18 cellular contexts compared by ENCODE assay signal in genomic region chr2:168239281-168239680, GRCh38. TPM values are rescaled to one million over a fixed set of nuclear protein-coding genes. Genes with fewer than 3 reads are reported as not detected.
DNase-seq lines count a peak whose midpoint lies in the region; ATAC-seq, FAIRE-seq and TF ChIP-seq lines count a peak whose summit lies in the region.
"Had no signal": no experiment of that assay in that cellular context is flagged by ENCODE, and none has a peak within 500 bp of the region (broad histone marks: within the 10 kb centered on the region; RNA-seq: fewer than 3 reads in every experiment).

No MANE protein-coding gene starts in this region.

- H3K27ac ChIP-seq in HepG2 (ENCODE audit: extremely low read length, insufficient read depth, low read length) (no peak overlapping the region), right lobe of liver (no peak overlapping the region), mesenchymal stem cell (ENCODE audit: low read length, poor library complexity, severe bottlenecking) (no peak overlapping the region), kidney (ENCODE audit: low read depth in 2 of 2, low read length in 2 of 2) (no peak overlapping the region)

- POLR2A ChIA-PET in HepG2 (lab: Yijun Ruan, JAX) = no interaction called here

- no peak overlapping the region for H3K4me2 ChIP-seq in HepG2 (ENCODE audit: low read depth, low read length)
- H3K4me2 ChIP-seq in mesenchymal stem cell (ENCODE audit: low read length, poor library complexity, severe bottlenecking) = no peak overlapping the region
- H3K4me2 ChIP-seq: GM23338 had no signal

- H4K91ac ChIP-seq in mesenchymal stem cell (ENCODE audit: low read length) = no peak overlapping the region

- H3K14ac ChIP-seq in mesenchymal stem cell (ENCODE audit: low read length in 2 of 2) = no peak overlapping the region

- H3K9ac ChIP-seq in HepG2 (ENCODE audit: insufficient read depth, low read depth, low read length) = no peak overlapping the region
- no peak overlapping the region for H3K9ac ChIP-seq in mesenchymal stem cell (ENCODE audit: low read length)
- no peak overlapping the region for H3K9ac ChIP-seq in kidney (ENCODE audit: low read length in 2 of 2)

- peaks cover 52% of the 10 kb centered on the region for H3K79me2 ChIP-seq in HepG2 (ENCODE audit: insufficient read depth, low read length)

- no peak for FAIRE-seq in HepG2 (lab: Jason Lieb, UNC)
- no peak for FAIRE-seq in RCC 7860 (lab: Jason Lieb, UNC)
- FAIRE-seq in kidney (lab: Jason Lieb, UNC) = no peak
- FAIRE-seq: G401.6, GM12891 had no signal

- peak overlapping the region; percentile 19 for H4K8ac ChIP-seq in mesenchymal stem cell (ENCODE audit: low read length)

- H2AK5ac ChIP-seq in mesenchymal stem cell (ENCODE audit: low read length, severe bottlenecking) = no peak overlapping the region

- H4K20me1 ChIP-seq in HepG2 (ENCODE audit: insufficient read depth, low read length) = no peaks in the 10 kb centered on the region

- intact Hi-C loops in HepG2 (cut with micrococcal nuclease; ENCODE audit: unreplicated experiment) (no loop called here), right lobe of liver (cut with DNase I) (no loop called here), kidney (cut with DNase I) (no loop called here)

- H2AFZ ChIP-seq in HepG2 (ENCODE audit: low read length) (no peak overlapping the region), mesenchymal stem cell (ENCODE audit: low read depth, low read length) (no peak overlapping the region)
- H2AFZ ChIP-seq: GM23338 had no signal

- TF ChIP-seq EP300 in HepG2 (IDR thresholded peaks at IDR 0.05; ENCODE audit: low read depth in 2 of 2, low read length in 2 of 2) = no peak
- no peak for TF ChIP-seq EP300 in HepG2 (CRISPR knock-in tag; IDR thresholded peaks at IDR 0.05; ENCODE audit: borderline replicate concordance)

- CTCF ChIA-PET in HepG2 (lab: Yijun Ruan, JAX; ENCODE audit: low intra/inter-chr PET ratio, low total read pairs) = no interaction called here

- peaks cover 15% of the 10 kb centered on the region for H3K79me1 ChIP-seq in mesenchymal stem cell (replicated peaks; ENCODE audit: low read length, poor library complexity, severe bottlenecking)

- no peak overlapping the region for H2BK12ac ChIP-seq in mesenchymal stem cell (ENCODE audit: low read length in 2 of 2)

- no peak for TF ChIP-seq POLR2A in HepG2 (IDR thresholded peaks at IDR 0.05; ENCODE audit: insufficient read depth in 1 of 2, low read depth in 2 of 2, low read length in 2 of 2)
- no peak for TF ChIP-seq POLR2A in right lobe of liver (IDR thresholded peaks at IDR 0.05)

- no peak overlapping the region for H2BK120ac ChIP-seq in mesenchymal stem cell (ENCODE audit: low read depth, low read length)

- H3K23ac ChIP-seq in mesenchymal stem cell (ENCODE audit: low read length in 2 of 2) = no peak overlapping the region

- peaks cover 38% of the 10 kb centered on the region for H3K4me1 ChIP-seq in HepG2 (ENCODE audit: insufficient read depth, low read length)
- no peaks in the 10 kb centered on the region for H3K4me1 ChIP-seq in right lobe of liver
- H3K4me1 ChIP-seq in mesenchymal stem cell (ENCODE audit: control insufficient read depth, insufficient read depth, low read depth, low read length) = peaks cover 6% of the 10 kb centered on the region
- peaks cover 0 to 3% of the 10 kb centered on the region in 2 donors for H3K4me1 ChIP-seq in kidney (ENCODE audit: control insufficient read depth in 1 of 2, insufficient read depth in 1 of 2, low read depth in 1 of 2, low read length in 2 of 2)

- DNase-seq in HepG2 (ENCODE audit: low spot score) = no peak
- DNase-seq in right lobe of liver = no peak
- peak; percentile 37 for DNase-seq in NCI-H774 (lab: John Stamatoyannopoulos, UW)
- no peak for DNase-seq in mesenchymal stem cell
- DNase-seq in RCC 7860 (ENCODE audit: low spot score) = no peak
- DNase-seq in 8988T = no peak
- no peak for DNase-seq in kidney
- DNase-seq: ACHN; C1 segment of cervical spinal cord; Calu3; CD4-positive, alpha-beta T cell; DMS153; DMS79 treated with DMSO at 0.1 percent for 48 hours; EL; H7 had no signal

- H3K4ac ChIP-seq in mesenchymal stem cell (ENCODE audit: low read depth in 1 of 2, low read length in 2 of 2) = no peak overlapping the region

- 83% methylated on average over 5 of the region's 5 CpGs for WGBS in HepG2 (ENCODE audit: low lambda C conversion rate)
- 56% methylated on average over 4 of the region's 5 CpGs for WGBS in right lobe of liver (ENCODE audit: insufficient coverage, low coverage, low lambda C conversion rate, missing lambda C conversion rate)
- WGBS in mesenchymal stem cell = over 99% methylated on average over 5 of the region's 5 CpGs

- H3K27me3 ChIP-seq in HepG2 (ENCODE audit: control insufficient read depth in 1 of 2, insufficient read depth in 2 of 2, low read length in 2 of 2) = no peaks in the 10 kb centered on the region
- H3K27me3 ChIP-seq in right lobe of liver = no peaks in the 10 kb centered on the region
- H3K27me3 ChIP-seq in mesenchymal stem cell (ENCODE audit: control insufficient read depth in 1 of 2, insufficient read depth in 1 of 2, low read length in 2 of 2) = no peaks in the 10 kb centered on the region

- no peak overlapping the region for H3K18ac ChIP-seq in mesenchymal stem cell (ENCODE audit: low read depth in 1 of 2, low read length in 2 of 2)

- in situ Hi-C loops in HepG2 (cut with HindIII; ENCODE audit: extremely low pct_ligation_motif_present, low pct_unique_long_range_greater_than_20kb) = no loop called here

- H3K4me3 ChIP-seq in HepG2 (replicated peaks in 1 of 3; ENCODE audit: insufficient read depth in 1 of 3, low read depth in 2 of 3, low read length in 3 of 3) = no peak overlapping the region
- H3K4me3 ChIP-seq in right lobe of liver = no peak overlapping the region
- no peak overlapping the region for H3K4me3 ChIP-seq in mesenchymal stem cell (ENCODE audit: insufficient read depth in 1 of 2, low read depth in 1 of 2, low read length in 2 of 2)
- H3K4me3 ChIP-seq in kidney (ENCODE audit: low read length in 2 of 2) = no peak overlapping the region
- H3K4me3 ChIP-seq: GM23338 had no signal

- no peak overlapping the region for H2BK5ac ChIP-seq in mesenchymal stem cell (ENCODE audit: low read depth, low read length, poor library complexity, severe bottlenecking)

- ATAC-seq in HepG2 (no peak), right lobe of liver (no peak)
- ATAC-seq: GM23338 had no signal

- H3K9me3 ChIP-seq in HepG2 (ENCODE audit: low read length) (no peaks in the 10 kb centered on the region), right lobe of liver (no peaks in the 10 kb centered on the region), mesenchymal stem cell (ENCODE audit: control insufficient read depth, low read length) (no peaks in the 10 kb centered on the region), kidney (ENCODE audit: control insufficient read depth in 1 of 2, low read length in 2 of 2) (no peaks in the 10 kb centered on the region)

- H3K36me3 ChIP-seq in HepG2 (replicated peaks in 1 of 2; ENCODE audit: control insufficient read depth in 1 of 2, insufficient read depth in 2 of 2, low read length in 2 of 2) = peaks cover 2 to 12% of the 10 kb centered on the region in 2 experiments; a peak in 3 of 5 replicates
- no peaks in the 10 kb centered on the region for H3K36me3 ChIP-seq in right lobe of liver
- no peaks in the 10 kb centered on the region for H3K36me3 ChIP-seq in mesenchymal stem cell (ENCODE audit: control insufficient read depth in 1 of 2, insufficient read depth in 2 of 2, low read depth in 1 of 2, low read length in 2 of 2)
- no peaks in the 10 kb centered on the region for H3K36me3 ChIP-seq in kidney (ENCODE audit: control insufficient read depth in 1 of 2, insufficient read depth in 2 of 2, low read length in 2 of 2)

- BruUV-seq in HepG2 (replicated peaks; lab: Mats Ljungman, UMichigan) = no TSS peak

- TF ChIP-seq RAD21 in HepG2 (CRISPR knock-in tag; IDR thresholded peaks at IDR 0.05) = no peak

- TF ChIP-seq CTCF in HepG2 (CRISPR knock-in tag; IDR thresholded peaks at IDR 0.05) = no peak
- TF ChIP-seq CTCF in right lobe of liver (IDR thresholded peaks at IDR 0.05) = no peak
- TF ChIP-seq CTCF in kidney (IDR thresholded peaks at IDR 0.05; ENCODE audit: borderline replicate concordance, extremely low read depth, insufficient read depth) = no peak

- H2BK15ac ChIP-seq in mesenchymal stem cell (ENCODE audit: low read depth, poor library complexity, severe bottlenecking) = no peak overlapping the region

TF ChIP-seq in HepG2, 621 proteins besides CTCF, POLR2A, EP300 and RAD21:
- TF ChIP-seq HNRNPLL (IDR thresholded peaks at IDR 0.05; ENCODE audit: low read depth, low read length, poor library complexity, severe bottlenecking) (no peak), RBM22 (optimal IDR thresholded peaks at IDR 0.05; ENCODE audit: low read length) (peak; percentile 20), ONECUT2 (CRISPR knock-in tag; IDR thresholded peaks at IDR 0.05) (no peak), KDM5B (CRISPR knock-in tag; IDR thresholded peaks at IDR 0.05; ENCODE audit: borderline replicate concordance) (no peak)

RNA-seq across cellular contexts. Expression of gene STK39, which starts 8.1 kb away (rescaled TPM):
- total RNA-seq in HepG2 (2016; rRNA removed; fragmentation: Illumina TruSeq; extraction: Trizol) = 27.3 and 27.5 TPM in 2 replicates
- 38.8 and 42.4 TPM in 2 replicates for total RNA-seq in HepG2 (2016; cell fraction: cytosol; rRNA removed; fragmentation: Illumina TruSeq; extraction: Trizol; ENCODE audit: low read depth)
- total RNA-seq in HepG2 (2016; cell fraction: insoluble cytoplasmic fraction; rRNA removed; fragmentation: Illumina TruSeq; extraction: Trizol) = 26.6 and 28.7 TPM in 2 replicates
- total RNA-seq in HepG2 (2016; cell fraction: membrane; rRNA removed; fragmentation: Illumina TruSeq; extraction: Trizol) = 34.3 and 39.4 TPM in 2 replicates
- 28.1 and 30.8 TPM in 2 replicates for total RNA-seq in HepG2 (2016; cell fraction: nucleus; rRNA removed; fragmentation: Illumina TruSeq; extraction: Trizol)
- polyA plus RNA-seq in HepG2 (2011; rRNA removed) = 34.7 and 38.4 TPM in 2 replicates
- 19.6 and 35.4 TPM in 2 replicates for polyA plus RNA-seq in HepG2 (2011; cell fraction: cytosol; rRNA removed)
- polyA plus RNA-seq in HepG2 (2011; cell fraction: nucleus; rRNA removed) = 15.4 and 20.0 TPM in 2 replicates
- 37.9 and 40.1 TPM in 2 replicates for polyA plus RNA-seq in HepG2 (2012)
- 23.2 and 23.9 TPM in 2 replicates for polyA plus RNA-seq in HepG2 (2016; cell fraction: cytosol; fragmentation: Illumina TruSeq; extraction: Trizol; ENCODE audit: low read depth)
- 39.3 and 39.7 TPM in 2 replicates for polyA plus RNA-seq in HepG2 (2016; cell fraction: insoluble cytoplasmic fraction; fragmentation: Illumina TruSeq; extraction: Trizol; ENCODE audit: low read depth)
- polyA plus RNA-seq in HepG2 (2016; cell fraction: membrane; fragmentation: Illumina TruSeq; extraction: Trizol; ENCODE audit: low read depth) = 33.8 and 36.7 TPM in 2 replicates
- polyA plus RNA-seq in HepG2 (2016; cell fraction: nucleus; fragmentation: Illumina TruSeq; extraction: Trizol; ENCODE audit: insufficient read depth, low read depth) = 24.8 and 27.7 TPM in 2 replicates
- 2.6 and 29.6 TPM in 2 replicates for polyA minus RNA-seq in HepG2 (2011; rRNA and poly(A)+ RNA removed; ENCODE audit: low replicate concordance)
- polyA minus RNA-seq in HepG2 (2011; cell fraction: cytosol; rRNA and poly(A)+ RNA removed) = 29.1 and 30.6 TPM in 2 replicates
- 93.1 and 93.4 TPM in 2 replicates for polyA minus RNA-seq in HepG2 (2011; cell fraction: nucleus; rRNA and poly(A)+ RNA removed)
- total RNA-seq in right lobe of liver = 1 to 10 TPM in 1 of 6 experiments, under 1 TPM in 5; 0.29 to 1.2 (median 0.60) TPM
- 18.3 TPM for polyA plus RNA-seq in mesenchymal stem cell (2013, experiment 1 of 2)
- 18.5 TPM for polyA plus RNA-seq in mesenchymal stem cell (2013, experiment 2 of 2)
- total RNA-seq in kidney = 27.1 TPM
- polyA plus RNA-seq in kidney (ENCODE audit: insufficient read depth, low read depth, low replicate concordance) = 15.9 TPM

Comparison
In these comparisons a context has a peak if more than half of its experiments do, and no peak if none do; other contexts are left out.
1. RNA of gene STK39, which starts 8.1 kb away (total RNA-seq): 26.6 to 42.4 TPM in HepG2 and 27.1 TPM in kidney (single experiment); 0.29 to 1.2 TPM in right lobe of liver; every median in the first group is over 10 times any median in the second.